13 cellular contexts compared by ENCODE assay signal in genomic region chr10:97532935-97533671, GRCh38. TPM values are rescaled to one million over a fixed set of nuclear protein-coding genes. Genes with fewer than 3 reads are reported as not detected.
A peak's percentile ranks its signal among the peaks of the same experiment; 100 is the strongest.
DNase-seq lines count a peak whose midpoint lies in the region; ATAC-seq and TF ChIP-seq lines count a peak whose summit lies in the region.
"Had no signal": no experiment of that assay in that cellular context is flagged by ENCODE, and none has a peak within 500 bp of the region (broad histone marks: within the 10 kb centered on the region; RNA-seq: fewer than 3 reads in every experiment).

No MANE protein-coding gene starts in this region.

- H3K36me3 Mint-ChIP-seq in WTC11: peaks cover 6% of the 10 kb centered on the region

- TF ChIP-seq CTCF in WTC11 (IDR thresholded peaks at IDR 0.05): no peak

- peaks cover 4% of the 10 kb centered on the region for H3K9me3 Mint-ChIP-seq in WTC11

- no peak overlapping the region for H3K4me3 ChIP-seq in iPS-18a (ENCODE audit: low read length)
- H3K4me3 ChIP-seq: heart left ventricle had no signal

- DNase-seq in NCI-H1417 (lab: John Stamatoyannopoulos, UW) (peak in 2 of 3 experiments; percentile 1 to 23), NCI-H1417 treated with DMSO at 0.1 percent for 48 hours (lab: John Stamatoyannopoulos, UW) (no peak), WTC11 (ENCODE audit: low spot score) (peak; percentile 67), stromal cell of bone marrow (ENCODE audit: low read depth) (peak; percentile 57)
- DNase-seq in activated T-cell treated with anti-CD3 and anti-CD28 coated beads, Interleukin-2, amount 50 U/mL, for 48 hours: no peak
- DNase-seq: activated T-cell treated with anti-CD3 and anti-CD28 coated beads for 4 hours; heart left ventricle; NCI-H526; stimulated activated CD4-positive, alpha-beta T cell treated with anti-CD3 and anti-CD28 coated beads, Interleukin-1b, Interleukin-23, amount 100 ng/mL, for 48 hours had no signal

- POLR2A ChIA-PET in WTC11 (lab: Charles Lee): no interaction called here

- peaks cover 12% of the 10 kb centered on the region for H3K4me1 Mint-ChIP-seq in WTC11

- H3K27ac Mint-ChIP-seq in WTC11: peak overlapping the region; percentile 96

- H3K4me3 Mint-ChIP-seq in WTC11: no peak overlapping the region

- peak overlapping the region; percentile 23 for H3K9ac ChIP-seq in iPS-18a (ENCODE audit: low read length)

- ATAC-seq in WTC11 (peak; percentile 42), HG02840 (IDR thresholded peaks at IDR 0.05; ENCODE audit: low FRiP score, unreplicated experiment) (no peak), HG02763 (IDR thresholded peaks at IDR 0.05; ENCODE audit: unreplicated experiment) (no peak)

- H3K4me1 ChIP-seq in iPS-18a (ENCODE audit: control insufficient read depth, low read depth, low read length): peaks cover 9% of the 10 kb centered on the region

- H3K36me3 ChIP-seq in iPS-18a (ENCODE audit: control insufficient read depth, low read depth, low read length): no peaks in the 10 kb centered on the region
- H3K36me3 ChIP-seq: heart left ventricle had no signal

- H3K27me3 Mint-ChIP-seq in WTC11 (ENCODE audit: low read depth): no peaks in the 10 kb centered on the region; the same call in 1 of the 2 replicates

- CTCF ChIA-PET in WTC11 (lab: Charles Lee): interaction anchor here (1.0 to 5.9 kb wide), 13 partner anchors 11 to 79 kb away, joined by 3 to 177 read pairs (median 4); partner anchors contain the start of genes ANKRD2 and UBTD1

- H3K27me3 ChIP-seq in iPS-18a (ENCODE audit: control insufficient read depth, insufficient read depth, low read length): no peaks in the 10 kb centered on the region
- H3K27me3 ChIP-seq: heart left ventricle had no signal

- no peaks in the 10 kb centered on the region for H3K9me3 ChIP-seq in iPS-18a (ENCODE audit: control insufficient read depth, low read depth, low read length)
- H3K9me3 ChIP-seq: heart left ventricle had no signal

- H3K27ac ChIP-seq in iPS-18a (ENCODE audit: low read length): no peak overlapping the region
- H3K27ac ChIP-seq: heart left ventricle had no signal

TF ChIP-seq in WTC11, 78 proteins besides CTCF, POLR2A, EP300 and RAD21:
- TF ChIP-seq ZNF423 (CRISPR knock-in tag; IDR thresholded peaks at IDR 0.05) (peak; percentile 28; the same call in 1 of the 2 replicates), ZNF219 (CRISPR knock-in tag; IDR thresholded peaks at IDR 0.05; ENCODE audit: borderline replicate concordance) (no peak), PRDM15 (CRISPR knock-in tag; IDR thresholded peaks at IDR 0.05) (peak; percentile 69), CREB1 (CRISPR knock-in tag; IDR thresholded peaks at IDR 0.05) (no peak)

RNA-seq across cellular contexts. Expression of gene UBTD1, which starts 34.4 kb away (rescaled TPM):
- total RNA-seq in WTC11 (2021): 29.1 to 35.7 TPM (median 31.2 TPM) in 3 replicates

RNA-seq across cellular contexts. Expression of gene MMS19, which starts 34.9 kb away (rescaled TPM):
- 135 to 153 TPM (median 141 TPM) in 3 replicates for total RNA-seq in WTC11 (2021)

RNA-seq across cellular contexts. Expression of gene ANKRD2, which starts 39.5 kb away (rescaled TPM):
- total RNA-seq in WTC11 (2021): not detected in 3 replicates

RNA-seq across cellular contexts. Expression of gene HOGA1, which starts 51.1 kb away (rescaled TPM):
- total RNA-seq in WTC11 (2021): 0.15 to 0.62 TPM (median 0.55 TPM) in 3 replicates
- total RNA-seq: T-helper 2 cell treated with Interferon-gamma antibody and Interleukin-4, amounts not matched to agents 100 ng/mL and 5 ng/mL, for 36 hours had no signal

RNA-seq across cellular contexts. Expression of gene C10orf62, which starts 56.4 kb away (rescaled TPM):
- total RNA-seq in WTC11 (2021): 0.21 to 0.34 TPM in 2 of 3 replicates, not detected in the other
- total RNA-seq: T-helper 2 cell treated with Interferon-gamma antibody and Interleukin-4, amounts not matched to agents 100 ng/mL and 5 ng/mL, for 36 hours had no signal

Comparison
In these comparisons a context has a peak if more than half of its experiments do, and no peak if none do; other contexts are left out.
1. DNase-seq: peak in NCI-H1417 (2 of 3), WTC11 (single experiment) and stromal cell of bone marrow (single experiment); none in NCI-H1417 treated with DMSO at 0.1 percent for 48 hours (single experiment) and activated T-cell treated with anti-CD3 and anti-CD28 coated beads, Interleukin-2, amount 50 U/mL, for 48 hours (0 of 2).